Comparison of ENCODE assay signal across 9 cellular contexts in the genomic region with DNA sequence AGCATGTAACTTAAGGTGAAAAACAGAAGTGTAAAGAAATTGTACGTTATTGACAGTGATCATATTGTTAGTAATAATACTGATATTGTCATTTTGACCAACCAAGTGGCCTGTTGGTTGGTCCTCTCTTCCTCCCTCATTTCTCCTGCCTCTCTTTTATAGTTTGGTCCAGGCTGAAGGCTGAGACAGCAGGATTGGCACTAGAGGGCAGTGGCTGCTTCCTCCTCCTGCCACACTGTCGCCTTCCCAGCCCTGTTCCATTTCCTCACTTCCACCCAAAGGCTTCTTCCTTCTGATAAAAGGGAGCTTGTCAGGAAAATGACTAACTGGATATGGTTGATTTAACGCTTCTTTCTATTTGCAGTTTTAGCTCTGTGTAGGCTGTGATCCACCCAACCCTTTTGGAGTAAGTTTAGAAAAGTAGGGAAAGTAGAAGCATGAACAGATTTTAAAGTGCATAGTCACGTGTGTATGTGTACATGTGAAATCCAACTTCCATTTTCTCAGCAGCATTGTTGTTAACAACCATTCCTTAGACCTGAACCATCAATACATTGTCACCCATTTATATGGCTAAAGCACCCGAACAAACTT. TPM values are rescaled to one million over a fixed set of nuclear protein-coding genes. Genes with fewer than 3 reads are reported as not detected.
DNase-seq lines count a peak whose midpoint lies in the region; ATAC-seq and TF ChIP-seq lines count a peak whose summit lies in the region.
"Had no signal": no experiment of that assay in that cellular context is flagged by ENCODE, and none has a peak within 500 bp of the region (broad histone marks: within the 10 kb centered on the region; RNA-seq: fewer than 3 reads in every experiment).

No MANE protein-coding gene starts in this region.

- no peak overlapping the region for H2AFZ ChIP-seq in neural cell (ENCODE audit: low read depth, low read length)

- H3K4me3 ChIP-seq in epithelial cell of esophagus (ENCODE audit: low read length), result no peak overlapping the region
- H3K4me3 ChIP-seq in neural cell (ENCODE audit: low read length), result no peak overlapping the region
- H3K4me3 ChIP-seq: upper lobe of left lung had no signal

- H3K9me3 ChIP-seq in neural cell (ENCODE audit: low read length), result no peaks in the 10 kb centered on the region
- H3K9me3 ChIP-seq: upper lobe of left lung had no signal

- in situ Hi-C loops in G401 (cut with HindIII; ENCODE audit: low sequenced_read_pairs), result no loop called here

- peak; percentile 76 for TF ChIP-seq RAD21 in neural cell (conservative IDR thresholded peaks at IDR 0.05)

- DNase-seq in G401 (ENCODE audit: low spot score) (peak; percentile 68), NCI-H748 treated with DMSO at 0.1 percent for 48 hours (lab: John Stamatoyannopoulos, UW) (peak; percentile 20), epithelial cell of esophagus (ENCODE audit: low read depth) (peak; percentile 54), activated T-cell treated with anti-CD3 and anti-CD28 coated beads for 4 hours (no peak)
- no peak for DNase-seq in NK-92 treated with Interleukin-12 subunit alpha and Interleukin-12 subunit beta, amount 100 ng/mL, for 24 hours (lab: John Stamatoyannopoulos, UW)
- DNase-seq: upper lobe of left lung had no signal

- no peaks in the 10 kb centered on the region for H4K20me1 ChIP-seq in neural cell (ENCODE audit: insufficient read depth)

- H3K9ac ChIP-seq in neural cell (ENCODE audit: low read length), result no peak overlapping the region

- TF ChIP-seq EP300 in neural cell (conservative IDR thresholded peaks at IDR 0.05; ENCODE audit: poor library complexity, severe bottlenecking), result no peak

- peak; percentile 74 for TF ChIP-seq CTCF in epithelial cell of esophagus (IDR thresholded peaks at IDR 0.05; ENCODE audit: insufficient read depth, low read depth, low read length, missing control alignments)
- peak; percentile 68 for TF ChIP-seq CTCF in neural cell (IDR thresholded peaks at IDR 0.05; ENCODE audit: poor library complexity, severe bottlenecking)

- no peaks in the 10 kb centered on the region for H3K27me3 ChIP-seq in neural cell (ENCODE audit: insufficient read depth, low read depth, low read length)
- H3K27me3 ChIP-seq: upper lobe of left lung had no signal

- no peaks in the 10 kb centered on the region for H3K79me2 ChIP-seq in neural cell (replicated peaks; ENCODE audit: insufficient read depth, low read length)

- no peaks in the 10 kb centered on the region for H3K9me2 ChIP-seq in neural cell (ENCODE audit: insufficient read depth, low read length)

- no peaks in the 10 kb centered on the region for H3F3A ChIP-seq in neural cell (ENCODE audit: insufficient read depth, low read length, poor library complexity, severe bottlenecking)

- no peak overlapping the region for H3K4me2 ChIP-seq in neural cell (ENCODE audit: low read length)

- no peak for ATAC-seq in GM21825 (IDR thresholded peaks at IDR 0.05; ENCODE audit: unreplicated experiment)
- ATAC-seq in GM18861 (IDR thresholded peaks at IDR 0.05; ENCODE audit: unreplicated experiment), result no peak

- no peaks in the 10 kb centered on the region for H3K36me3 ChIP-seq in neural cell (ENCODE audit: insufficient read depth, low read length)

- no peak overlapping the region for H3K27ac ChIP-seq in neural cell (ENCODE audit: low read length)
- H3K27ac ChIP-seq: upper lobe of left lung had no signal

TF ChIP-seq in neural cell, 6 proteins besides CTCF, POLR2A, EP300 and RAD21:
- TF ChIP-seq POLR2AphosphoS5 (IDR thresholded peaks at IDR 0.05), result no peak
- TF ChIP-seq SMC3 (conservative IDR thresholded peaks at IDR 0.05; ENCODE audit: poor library complexity), result peak; percentile 73

RNA-seq across cellular contexts. Expression of a gene that starts 35.6 kb away (rescaled TPM):
- total RNA-seq in G401 (2014; rRNA removed; shearing (Covaris generic)), result 13.2 and 19.9 TPM in 2 replicates
- polyA plus RNA-seq in neural cell, result 4.4 and 4.5 TPM in 2 replicates
- 5.4 and 8.5 TPM in 2 replicates for polyA minus RNA-seq in neural cell

RNA-seq across cellular contexts. Expression of a gene that starts 35.8 kb away (rescaled TPM):
- 155 and 193 TPM in 2 replicates for total RNA-seq in G401 (2014; rRNA removed; shearing (Covaris generic))
- polyA plus RNA-seq in neural cell, result 30.1 and 36.7 TPM in 2 replicates
- 45.8 and 51.9 TPM in 2 replicates for polyA minus RNA-seq in neural cell

Comparison
In these comparisons a context has a peak if more than half of its experiments do, and no peak if none do; other contexts are left out.
1. DNase-seq: peak in G401 (single experiment), NCI-H748 treated with DMSO at 0.1 percent for 48 hours (single experiment) and epithelial cell of esophagus (single experiment); none in activated T-cell treated with anti-CD3 and anti-CD28 coated beads for 4 hours (single experiment) and NK-92 treated with Interleukin-12 subunit alpha and Interleukin-12 subunit beta, amount 100 ng/mL, for 24 hours (single experiment).